ENCODE assay signal across 21 cellular contexts in genomic region chr17:5364696-5365095, GRCh38.
"Had no signal": no experiment of that assay in that cellular context is flagged by ENCODE, and none has a peak within 500 bp of the region (broad histone marks: within the 10 kb centered on the region; RNA-seq: fewer than 3 reads in every experiment).

No MANE protein-coding gene starts in this region.

- H3K4me3 Mint-ChIP-seq: activated B cell treated with CpG ODN at 0.5 μM for 24 hours, immature natural killer cell, neural progenitor cell had no signal

- H3K36me3 ChIP-seq: ovary, uterus had no signal

- H3K4me3 ChIP-seq: body of pancreas, gastrocnemius medialis, heart left ventricle, neural progenitor cell, ovary, tibial nerve, uterus had no signal

- H3K27ac Mint-ChIP-seq: activated B cell treated with CpG ODN at 0.5 μM for 24 hours; activated T-helper 2 cell treated with anti-CD3 and anti-CD28 coated beads, Interferon-gamma antibody, Interleukin-2, Interleukin-4, amounts not matched to agents 10 μg/mL and 5 μg/mL and 100 μg/mL, durations not matched to agents 14 hours and 24 hours and 36 hours; neural progenitor cell had no signal

- H3K4me1 ChIP-seq: gastrocnemius medialis, heart left ventricle, neural progenitor cell, uterus had no signal

- H3K27me3 ChIP-seq: body of pancreas, gastrocnemius medialis, heart left ventricle, neural progenitor cell, ovary, tibial nerve, uterus had no signal

- H3K9me3 Mint-ChIP-seq: activated B cell treated with CpG ODN at 0.5 μM for 24 hours; activated T-helper 2 cell treated with anti-CD3 and anti-CD28 coated beads, Interferon-gamma antibody, Interleukin-2, Interleukin-4, amounts not matched to agents 10 μg/mL and 5 μg/mL and 100 μg/mL, durations not matched to agents 14 hours and 24 hours and 36 hours; immature natural killer cell; neural progenitor cell had no signal

- H3K27ac ChIP-seq: body of pancreas, gastrocnemius medialis, heart left ventricle, neural progenitor cell, ovary, uterus had no signal

- H3K9me3 ChIP-seq: body of pancreas, gastrocnemius medialis, heart left ventricle, ovary, tibial nerve, uterus had no signal

- DNase-seq: activated B cell treated with CpG ODN at 0.5 μM for 24 hours; activated CD4-positive, alpha-beta T cell treated with anti-CD3 and anti-CD28 coated beads for 48 hours; activated CD8-positive, alpha-beta memory T cell treated with anti-CD3 and anti-CD28 coated beads, Interleukin-2, amount 50 U/mL, for 48 hours; activated naive CD4-positive, alpha-beta T cell treated with anti-CD3 and anti-CD28 coated beads, Interleukin-2, amount 50 U/mL, for 16 hours; amygdala; body of pancreas; central memory CD4-positive, alpha-beta T cell; cortex of kidney; effector CD8-positive, alpha-beta T cell; gastrocnemius medialis; heart left ventricle; immature natural killer cell; mesendoderm; ovary; stimulated activated CD4-positive, alpha-beta T cell treated with anti-CD3 and anti-CD28 coated beads, Interleukin-2, amount 100 ng/mL, for 24 hours; T-helper 2 cell; uterus had no signal

- ATAC-seq: body of pancreas, gastrocnemius medialis, heart left ventricle, sciatic nerve had no signal

- H3K4me1 Mint-ChIP-seq: immature natural killer cell, neural progenitor cell had no signal

- H3K27me3 Mint-ChIP-seq: activated B cell treated with CpG ODN at 0.5 μM for 24 hours had no signal
